ENCODE assay signal across 3 cellular contexts in the genomic region with DNA sequence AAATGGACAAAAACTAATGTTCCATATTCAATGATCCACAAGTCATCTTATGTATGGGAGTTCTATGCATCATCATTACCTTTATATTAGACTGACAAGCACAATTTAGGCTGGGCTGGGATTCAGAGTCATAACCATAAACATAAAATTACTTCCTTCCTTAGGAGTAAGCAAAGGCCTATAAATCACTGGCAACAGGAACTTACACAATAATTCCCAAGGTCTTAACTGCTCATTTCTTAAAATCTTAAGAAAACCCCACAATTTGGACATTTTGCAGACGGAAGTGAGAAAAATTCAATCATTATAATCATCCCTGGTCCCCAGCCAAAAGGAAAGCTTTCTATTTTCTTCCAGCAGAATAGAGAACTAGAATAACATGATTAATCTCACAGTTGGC.
TF ChIP-seq lines count a peak whose summit lies in the region.

No MANE protein-coding gene starts in this region.

TF ChIP-seq in liver, 16 proteins besides CTCF, POLR2A, EP300 and RAD21:
- TF ChIP-seq TAF1 (conservative IDR thresholded peaks at IDR 0.05) = no peak
- TF ChIP-seq, protein P1, sequence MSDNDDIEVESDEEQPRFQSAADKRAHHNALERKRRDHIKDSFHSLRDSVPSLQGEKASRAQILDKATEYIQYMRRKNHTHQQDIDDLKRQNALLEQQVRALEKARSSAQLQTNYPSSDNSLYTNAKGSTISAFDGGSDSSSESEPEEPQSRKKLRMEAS (IDR thresholded peaks at IDR 0.05) = peak; percentile 50

TF ChIP-seq in HepG2, 621 proteins besides CTCF, POLR2A, EP300 and RAD21:
- TF ChIP-seq ZNF788 (CRISPR knock-in tag; IDR thresholded peaks at IDR 0.05; ENCODE audit: borderline replicate concordance) (no peak), PAF1 (CRISPR knock-in tag; IDR thresholded peaks at IDR 0.05) (no peak), ZFP36 (IDR thresholded peaks at IDR 0.05; ENCODE audit: borderline replicate concordance, low read depth, low read length, partially characterized antibody) (no peak), TFDP2 (CRISPR knock-in tag; IDR thresholded peaks at IDR 0.05) (no peak)
- TF ChIP-seq, protein P2, sequence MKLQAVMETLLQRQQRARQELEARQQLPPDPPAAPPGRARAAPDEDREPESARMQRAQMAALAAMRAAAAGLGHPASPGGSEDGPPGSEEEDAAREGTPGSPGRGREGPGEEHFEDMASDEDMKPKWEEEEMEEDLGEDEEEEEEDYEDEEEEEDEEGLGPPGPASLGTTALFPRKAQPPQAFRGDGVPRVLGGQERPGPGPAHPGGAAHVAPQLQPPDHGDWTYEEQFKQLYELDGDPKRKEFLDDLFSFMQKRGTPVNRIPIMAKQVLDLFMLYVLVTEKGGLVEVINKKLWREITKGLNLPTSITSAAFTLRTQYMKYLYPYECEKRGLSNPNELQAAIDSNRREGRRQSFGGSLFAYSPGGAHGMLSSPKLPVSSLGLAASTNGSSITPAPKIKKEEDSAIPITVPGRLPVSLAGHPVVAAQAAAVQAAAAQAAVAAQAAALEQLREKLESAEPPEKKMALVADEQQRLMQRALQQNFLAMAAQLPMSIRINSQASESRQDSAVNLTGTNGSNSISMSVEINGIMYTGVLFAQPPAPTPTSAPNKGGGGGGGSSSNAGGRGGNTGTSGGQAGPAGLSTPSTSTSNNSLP (IDR thresholded peaks at IDR 0.05; ENCODE audit: low read depth, low read length) = no peak

TF ChIP-seq in endothelial cell of umbilical vein, 7 proteins besides CTCF, POLR2A, EP300 and RAD21:
- no peak for TF ChIP-seq JUN (IDR thresholded peaks at IDR 0.05; ENCODE audit: borderline replicate concordance, insufficient read depth, insufficient read length, low read depth)
- peak; percentile 22 for TF ChIP-seq POLR2AphosphoS5 (IDR thresholded peaks at IDR 0.05; ENCODE audit: insufficient read depth, low read depth, low read length)
- TF ChIP-seq FOS (IDR thresholded peaks at IDR 0.05; ENCODE audit: borderline replicate concordance, insufficient read depth, low read length) = peak; percentile 44
